Comparison of ENCODE assay signal across 11 cellular contexts in genomic region chr10:76302936-76303656, GRCh38.
DNase-seq lines count a peak whose midpoint lies in the region; ATAC-seq and TF ChIP-seq lines count a peak whose summit lies in the region.
"Had no signal": no experiment of that assay in that cellular context is flagged by ENCODE, and none has a peak within 500 bp of the region (broad histone marks: within the 10 kb centered on the region; RNA-seq: fewer than 3 reads in every experiment).

No MANE protein-coding gene starts in this region.

- intact Hi-C loops in esophagus muscularis mucosa (cut with DNase I) = loop anchor here (5.0 to 10.0 kb wide), 2 partner anchors 242 to 901 kb away; partner anchors contain the start of gene ZNF503

- DNase-seq in A172 (ENCODE audit: low spot score) (peak; percentile 46), NCI-H69 (lab: John Stamatoyannopoulos, UW) (peak; percentile 9), esophagus muscularis mucosa (ENCODE audit: extremely low spot score) (peak; percentile 87), myocyte (ENCODE audit: low read depth) (peak; percentile 43), NCI-H1436 treated with DMSO at 0.1 percent for 48 hours (lab: John Stamatoyannopoulos, UW) (no peak), coronary artery (ENCODE audit: low spot score) (no peak), iPS-NIHi7 (ENCODE audit: extremely low spot score) (no peak)
- DNase-seq: activated naive CD8-positive, alpha-beta T cell treated with anti-CD3 and anti-CD28 coated beads, Interleukin-2, amount 10 ng/mL, durations not matched to agents 7 days and 5 days; immature natural killer cell; SIG-M5 had no signal

- TF ChIP-seq POLR2A in esophagus muscularis mucosa (IDR thresholded peaks at IDR 0.05; ENCODE audit: low read depth) = no peak

- H3K9me3 ChIP-seq in esophagus muscularis mucosa = no peaks in the 10 kb centered on the region

- H3K4me3 ChIP-seq in esophagus muscularis mucosa = no peak overlapping the region
- H3K4me3 ChIP-seq in coronary artery = no peak overlapping the region

- H3K27ac ChIP-seq in esophagus muscularis mucosa (replicated peaks in 1 of 4) = peak overlapping the region in 1 of 4 donors; percentile 3
- H3K27ac ChIP-seq in coronary artery = no peak overlapping the region

- H3K27me3 ChIP-seq in esophagus muscularis mucosa = no peaks in the 10 kb centered on the region

- H3K36me3 ChIP-seq in esophagus muscularis mucosa = no peaks in the 10 kb centered on the region

- TF ChIP-seq CTCF in esophagus muscularis mucosa (IDR thresholded peaks at IDR 0.05) (no peak), coronary artery (IDR thresholded peaks at IDR 0.05) (no peak)

- 68% methylated on average over 8 of the region's 8 CpGs for WGBS in esophagus muscularis mucosa

- no peak for TF ChIP-seq EP300 in esophagus muscularis mucosa (IDR thresholded peaks at IDR 0.05)

- ATAC-seq in GM21367 (IDR thresholded peaks at IDR 0.05; ENCODE audit: unreplicated experiment) = no peak

- H3K4me1 ChIP-seq in esophagus muscularis mucosa = peaks cover 15 to 23% (median 19%) of the 10 kb centered on the region in 4 donors

Comparison
In these comparisons a context has a peak if more than half of its experiments do, and no peak if none do; other contexts are left out.
1. DNase-seq: peak in A172 (single experiment), NCI-H69 (single experiment), esophagus muscularis mucosa (single experiment) and myocyte (single experiment); none in NCI-H1436 treated with DMSO at 0.1 percent for 48 hours (single experiment), coronary artery (single experiment) and iPS-NIHi7 (single experiment).